ENCODE assay signal across 26 cellular contexts in genomic region chr10:72076756-72077155, GRCh38. TPM values are rescaled to one million over a fixed set of nuclear protein-coding genes. Genes with fewer than 3 reads are reported as not detected.
DNase-seq lines count a peak whose midpoint lies in the region; ATAC-seq and TF ChIP-seq lines count a peak whose summit lies in the region.
"Had no signal": no experiment of that assay in that cellular context is flagged by ENCODE, and none has a peak within 500 bp of the region (broad histone marks: within the 10 kb centered on the region; RNA-seq: fewer than 3 reads in every experiment).

No MANE protein-coding gene starts in this region.

- no peaks in the 10 kb centered on the region for H3K9me3 Mint-ChIP-seq in activated naive CD4-positive, alpha-beta T cell treated with anti-CD3 and anti-CD28 coated beads, Interleukin-2, amount 50 U/mL, for 24 hours
- no peaks in the 10 kb centered on the region for H3K9me3 Mint-ChIP-seq in activated naive CD4-positive, alpha-beta T cell treated with anti-CD3 and anti-CD28 coated beads, Interleukin-2, amount 10 ng/mL, durations not matched to agents 7 days and 5 days
- peaks cover under 1% of the 10 kb centered on the region for H3K9me3 Mint-ChIP-seq in chondrocyte (ENCODE audit: low read depth)
- no peaks in the 10 kb centered on the region for H3K9me3 Mint-ChIP-seq in stimulated activated naive CD8-positive, alpha-beta T cell treated with anti-CD3 and anti-CD28 coated beads, Interleukin-15, amount 100 ng/mL, for 72 hours
- H3K9me3 Mint-ChIP-seq: activated B cell treated with CpG ODN at 0.5 μM for 24 hours, neural crest cell had no signal

- CTCF ChIA-PET in activated naive CD4-positive, alpha-beta T cell treated with anti-CD3 and anti-CD28 coated beads, Interleukin-2, amount 10 ng/mL, durations not matched to agents 7 days and 5 days (lab: Charles Lee): interaction anchor here (0.7 kb wide), 2 partner anchors 263 to 273 kb away, joined by 3 read pairs; no protein-coding TSS in a partner anchor

- H3K27ac Mint-ChIP-seq in activated naive CD4-positive, alpha-beta T cell treated with anti-CD3 and anti-CD28 coated beads, Interleukin-2, amount 50 U/mL, for 24 hours: peak overlapping the region; percentile 92
- H3K27ac Mint-ChIP-seq in activated naive CD4-positive, alpha-beta T cell treated with anti-CD3 and anti-CD28 coated beads, Interleukin-2, amount 10 ng/mL, durations not matched to agents 7 days and 5 days: no peak overlapping the region
- H3K27ac Mint-ChIP-seq in T-helper 17 cell (peak overlapping the region; percentile 99), chondrocyte (ENCODE audit: unreplicated experiment) (no peak overlapping the region)
- peak overlapping the region in 1 of 2 donors; percentile 70 for H3K27ac Mint-ChIP-seq in stimulated activated naive CD8-positive, alpha-beta T cell treated with anti-CD3 and anti-CD28 coated beads, Interleukin-15, amount 100 ng/mL, for 72 hours
- H3K27ac Mint-ChIP-seq: activated CD8-positive, alpha-beta memory T cell treated with anti-CD3 and anti-CD28 coated beads, Interleukin-2, amount 10 ng/mL, durations not matched to agents 7 days and 5 days; progenitor cell of endocrine pancreas had no signal

- DNase-seq in activated naive CD4-positive, alpha-beta T cell treated with anti-CD3 and anti-CD28 coated beads, Interleukin-2, amount 10 ng/mL, durations not matched to agents 7 days and 5 days: no peak
- DNase-seq in T-helper 17 cell: no peak
- DNase-seq in chondrocyte (ENCODE audit: low spot score): peak; percentile 8
- no peak for DNase-seq in stimulated activated naive CD8-positive, alpha-beta T cell treated with anti-CD3 and anti-CD28 coated beads, Interleukin-15, amount 100 ng/mL, for 72 hours
- no peak for DNase-seq in stimulated activated CD8-positive, alpha-beta memory T cell treated with anti-CD3 and anti-CD28 coated beads, Interleukin-4, amount 100 ng/mL, for 48 hours
- DNase-seq: activated B cell treated with CpG ODN at 0.5 μM for 24 hours; activated CD8-positive, alpha-beta memory T cell treated with anti-CD3 and anti-CD28 coated beads, Interleukin-2, amount 10 ng/mL, durations not matched to agents 7 days and 5 days; activated gamma-delta T cell treated with Interleukin-2 at 50 U/mL for 16 hours; cerebellar nuclear complex; DMS79; erythroblast; foreskin fibroblast; MM.1S; NCI-H1436 treated with DMSO at 0.1 percent for 48 hours; NCI-H524; SK-N-SH; T1000; testis had no signal

- peaks cover 85% of the 10 kb centered on the region for H3K4me1 Mint-ChIP-seq in activated naive CD4-positive, alpha-beta T cell treated with anti-CD3 and anti-CD28 coated beads, Interleukin-2, amount 50 U/mL, for 24 hours
- H3K4me1 Mint-ChIP-seq in activated naive CD4-positive, alpha-beta T cell treated with anti-CD3 and anti-CD28 coated beads, Interleukin-2, amount 10 ng/mL, durations not matched to agents 7 days and 5 days: peaks cover 67% of the 10 kb centered on the region
- H3K4me1 Mint-ChIP-seq in T-helper 17 cell (peaks cover 66% of the 10 kb centered on the region), chondrocyte (ENCODE audit: low read depth) (peaks cover 3% of the 10 kb centered on the region)
- H3K4me1 Mint-ChIP-seq in stimulated activated naive CD8-positive, alpha-beta T cell treated with anti-CD3 and anti-CD28 coated beads, Interleukin-15, amount 100 ng/mL, for 72 hours: peaks cover 100% of the 10 kb centered on the region

- H3K4me3 Mint-ChIP-seq in activated naive CD4-positive, alpha-beta T cell treated with anti-CD3 and anti-CD28 coated beads, Interleukin-2, amount 50 U/mL, for 24 hours: peak overlapping the region; percentile 33
- H3K4me3 Mint-ChIP-seq in activated naive CD4-positive, alpha-beta T cell treated with anti-CD3 and anti-CD28 coated beads, Interleukin-2, amount 10 ng/mL, durations not matched to agents 7 days and 5 days: no peak overlapping the region
- H3K4me3 Mint-ChIP-seq in T-helper 17 cell (peak overlapping the region; percentile 84), chondrocyte (ENCODE audit: unreplicated experiment) (no peak overlapping the region)
- peak overlapping the region; percentile 75 to 78 for H3K4me3 Mint-ChIP-seq in stimulated activated naive CD8-positive, alpha-beta T cell treated with anti-CD3 and anti-CD28 coated beads, Interleukin-15, amount 100 ng/mL, for 72 hours
- H3K4me3 Mint-ChIP-seq: activated B cell treated with CpG ODN at 0.5 μM for 24 hours; activated CD8-positive, alpha-beta memory T cell treated with anti-CD3 and anti-CD28 coated beads, Interleukin-2, amount 10 ng/mL, durations not matched to agents 7 days and 5 days; neural crest cell had no signal

- no peaks in the 10 kb centered on the region for H3K27me3 Mint-ChIP-seq in activated naive CD4-positive, alpha-beta T cell treated with anti-CD3 and anti-CD28 coated beads, Interleukin-2, amount 50 U/mL, for 24 hours
- no peaks in the 10 kb centered on the region for H3K27me3 Mint-ChIP-seq in activated naive CD4-positive, alpha-beta T cell treated with anti-CD3 and anti-CD28 coated beads, Interleukin-2, amount 10 ng/mL, durations not matched to agents 7 days and 5 days
- no peaks in the 10 kb centered on the region for H3K27me3 Mint-ChIP-seq in T-helper 17 cell
- H3K27me3 Mint-ChIP-seq in chondrocyte (ENCODE audit: low read depth): peaks cover 4% of the 10 kb centered on the region
- H3K27me3 Mint-ChIP-seq in stimulated activated naive CD8-positive, alpha-beta T cell treated with anti-CD3 and anti-CD28 coated beads, Interleukin-15, amount 100 ng/mL, for 72 hours: no peaks in the 10 kb centered on the region
- H3K27me3 Mint-ChIP-seq: activated B cell treated with CpG ODN at 0.5 μM for 24 hours; activated CD8-positive, alpha-beta memory T cell treated with anti-CD3 and anti-CD28 coated beads, Interleukin-2, amount 10 ng/mL, durations not matched to agents 7 days and 5 days; progenitor cell of endocrine pancreas had no signal

- ATAC-seq in T-helper 17 cell: no peak
- ATAC-seq in stimulated activated naive CD8-positive, alpha-beta T cell treated with anti-CD3 and anti-CD28 coated beads, Interleukin-15, amount 100 ng/mL, for 72 hours: no peak
- ATAC-seq in HG02610 (IDR thresholded peaks at IDR 0.05; ENCODE audit: unreplicated experiment): no peak
- ATAC-seq: activated CD8-positive, alpha-beta memory T cell treated with anti-CD3 and anti-CD28 coated beads, Interleukin-2, amount 10 ng/mL, durations not matched to agents 7 days and 5 days; HCT116; K562; left lobe of liver had no signal

- no peaks in the 10 kb centered on the region for H3K9me3 ChIP-seq in T-helper 17 cell (ENCODE audit: control insufficient read depth, low read length, poor library complexity, severe bottlenecking)
- H3K9me3 ChIP-seq: sigmoid colon, SK-N-SH, testis had no signal

- TF ChIP-seq CTCF in chondrocyte (IDR thresholded peaks at IDR 0.05): no peak

- peaks cover 9% of the 10 kb centered on the region for H3K36me3 Mint-ChIP-seq in activated naive CD4-positive, alpha-beta T cell treated with anti-CD3 and anti-CD28 coated beads, Interleukin-2, amount 50 U/mL, for 24 hours
- peaks cover 59% of the 10 kb centered on the region for H3K36me3 Mint-ChIP-seq in activated naive CD4-positive, alpha-beta T cell treated with anti-CD3 and anti-CD28 coated beads, Interleukin-2, amount 10 ng/mL, durations not matched to agents 7 days and 5 days
- H3K36me3 Mint-ChIP-seq in T-helper 17 cell (ENCODE audit: low read depth): peaks cover 6% of the 10 kb centered on the region
- H3K36me3 Mint-ChIP-seq in chondrocyte (ENCODE audit: low read depth): peaks cover under 1% of the 10 kb centered on the region

RNA-seq across cellular contexts. Expression of gene SPOCK2, which starts 11.6 kb away (rescaled TPM):
- total RNA-seq in T-helper 17 cell (100 to 1,000 TPM; 603 to 772 TPM), chondrocyte (0.32 to 1.4 TPM (median 0.80 TPM) in 3 replicates)

Comparison
In these comparisons a context has a peak if more than half of its experiments do, and no peak if none do; other contexts are left out.
1. H3K27ac Mint-ChIP-seq: peak in activated naive CD4-positive, alpha-beta T cell treated with anti-CD3 and anti-CD28 coated beads, Interleukin-2, amount 50 U/mL, for 24 hours (single experiment) and T-helper 17 cell (single experiment); none in activated naive CD4-positive, alpha-beta T cell treated with anti-CD3 and anti-CD28 coated beads, Interleukin-2, amount 10 ng/mL, durations not matched to agents 7 days and 5 days (single experiment) and chondrocyte (single experiment).
2. H3K4me3 Mint-ChIP-seq: peak in activated naive CD4-positive, alpha-beta T cell treated with anti-CD3 and anti-CD28 coated beads, Interleukin-2, amount 50 U/mL, for 24 hours (single experiment), T-helper 17 cell (single experiment) and stimulated activated naive CD8-positive, alpha-beta T cell treated with anti-CD3 and anti-CD28 coated beads, Interleukin-15, amount 100 ng/mL, for 72 hours (2 of 2); none in activated naive CD4-positive, alpha-beta T cell treated with anti-CD3 and anti-CD28 coated beads, Interleukin-2, amount 10 ng/mL, durations not matched to agents 7 days and 5 days (single experiment) and chondrocyte (single experiment).
3. RNA of gene SPOCK2, which starts 11.6 kb away (total RNA-seq): 603 to 772 TPM in T-helper 17 cell; 0.32 to 1.4 TPM in chondrocyte; every median in the first group is over 100 times any median in the second.